In the genomic region with DNA sequence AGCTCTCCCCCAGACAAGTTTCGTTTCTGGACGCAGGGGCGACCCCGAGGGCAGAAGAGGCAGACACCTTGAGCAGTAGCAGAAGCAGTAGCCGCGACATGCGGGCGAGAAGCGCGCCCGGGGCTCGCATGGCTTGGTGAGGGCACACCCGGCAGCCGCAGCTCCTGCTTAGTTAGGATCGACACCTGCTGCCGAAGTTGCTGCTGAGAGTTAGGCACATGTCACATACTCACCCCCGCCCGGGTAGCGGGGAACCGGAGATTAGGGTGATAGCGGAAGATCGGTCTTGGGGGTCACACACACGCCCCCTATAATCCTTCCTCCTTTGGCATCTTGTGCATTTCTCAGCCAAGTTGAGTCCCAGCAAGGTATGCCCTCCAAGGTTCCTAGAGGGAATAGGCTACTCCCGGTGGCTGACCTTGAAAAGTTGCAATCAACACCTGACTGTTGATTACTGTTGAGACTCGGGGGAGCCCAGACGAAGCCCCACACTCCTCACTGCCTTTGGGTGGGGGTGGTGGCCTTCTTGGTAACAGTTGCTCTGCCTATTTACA, we compare ENCODE assay signal across 8 cellular contexts. TPM values are rescaled to one million over a fixed set of nuclear protein-coding genes. Genes with fewer than 3 reads are reported as not detected.
DNase-seq lines count a peak whose midpoint lies in the region; ATAC-seq and TF ChIP-seq lines count a peak whose summit lies in the region.

No MANE protein-coding gene starts in this region.

- no peak overlapping the region for H3K9ac ChIP-seq in Karpas-422 (ENCODE audit: low read length)

- no peak overlapping the region for H2AFZ ChIP-seq in Karpas-422 (ENCODE audit: low read length)

- ATAC-seq in GM21576 (IDR thresholded peaks at IDR 0.05; ENCODE audit: unreplicated experiment) (peak; percentile 42), body of pancreas (peak; percentile 42)

- peak; percentile 32 for DNase-seq in DMS53 treated with DMSO at 0.1 percent for 48 hours (lab: John Stamatoyannopoulos, UW; ENCODE audit: unreplicated experiment)
- DNase-seq in NCI-H2171 treated with DMSO at 0.1 percent for 48 hours (lab: John Stamatoyannopoulos, UW), result peak; percentile 55
- DNase-seq in body of pancreas, result peak; percentile 20 to 57 (median 28)
- DNase-seq in iPS-NIHi7 (ENCODE audit: extremely low spot score), result peak; percentile 38
- peak; percentile 25 to 29 for DNase-seq in stimulated activated CD4-positive, alpha-beta T cell treated with anti-CD3 and anti-CD28 coated beads, Interleukin-2, amount 100 ng/mL, for 24 hours
- DNase-seq in Karpas-422, result no peak
- no peak for DNase-seq in SHP77 treated with DMSO at 0.1 percent for 48 hours (lab: John Stamatoyannopoulos, UW)

- no peaks in the 10 kb centered on the region for H4K20me1 ChIP-seq in Karpas-422 (ENCODE audit: insufficient read depth, low read depth, low read length)

- peak overlapping the region; percentile 12 to 45 for H3K4me3 ChIP-seq in body of pancreas
- no peak overlapping the region for H3K4me3 ChIP-seq in Karpas-422 (ENCODE audit: low read length)

- TF ChIP-seq POLR2A in body of pancreas (IDR thresholded peaks at IDR 0.05), result no peak

- intact Hi-C loops in body of pancreas (cut with DNase I), result no loop called here

- H3K36me3 ChIP-seq in body of pancreas (replicated peaks in 1 of 2; ENCODE audit: insufficient read depth in 1 of 2, low read depth in 2 of 2), result no peaks in the 10 kb centered on the region
- H3K36me3 ChIP-seq in Karpas-422 (ENCODE audit: insufficient read depth, low read length), result no peaks in the 10 kb centered on the region

- no peak overlapping the region for H3K4me2 ChIP-seq in Karpas-422 (ENCODE audit: low read depth, low read length, poor library complexity, severe bottlenecking)

- H3K27me3 ChIP-seq in body of pancreas, result peaks cover 0 to 11% of the 10 kb centered on the region in 2 donors
- no peaks in the 10 kb centered on the region for H3K27me3 ChIP-seq in Karpas-422 (ENCODE audit: low read length)

- no peaks in the 10 kb centered on the region for H3K79me2 ChIP-seq in Karpas-422 (ENCODE audit: low read length)

- 0% methylated on average over 3 to 26 of the region's 26 CpGs for WGBS in body of pancreas, 2 donors

- peak overlapping the region in 3 of 4 donors; percentile 54 to 76 (median 75) for H3K27ac ChIP-seq in body of pancreas
- H3K27ac ChIP-seq in Karpas-422 (ENCODE audit: low read length), result no peak overlapping the region

- H3K9me2 ChIP-seq in Karpas-422 (replicated peaks; ENCODE audit: insufficient read depth, low read length), result no peaks in the 10 kb centered on the region

- H3K4me1 ChIP-seq in body of pancreas (peaks cover 32% of the 10 kb centered on the region), Karpas-422 (ENCODE audit: low read length) (no peaks in the 10 kb centered on the region)

- H3K9me3 ChIP-seq in body of pancreas (no peaks in the 10 kb centered on the region), Karpas-422 (ENCODE audit: low read length) (no peaks in the 10 kb centered on the region)

- TF ChIP-seq CTCF in body of pancreas (IDR thresholded peaks at IDR 0.05), result no peak

RNA-seq across cellular contexts. Expression of a gene that starts 0.7 kb away (rescaled TPM):
- total RNA-seq in body of pancreas, result 1 to 10 TPM; 2.6 to 5.7 TPM
- total RNA-seq in Karpas-422 (2014; rRNA removed; shearing (Covaris generic); ENCODE audit: low replicate concordance), result not detected in 2 replicates

Comparison
In these comparisons a context has a peak if more than half of its experiments do, and no peak if none do; other contexts are left out.
1. DNase-seq: peak in DMS53 treated with DMSO at 0.1 percent for 48 hours (single experiment), NCI-H2171 treated with DMSO at 0.1 percent for 48 hours (single experiment), body of pancreas (4 of 4), iPS-NIHi7 (single experiment) and stimulated activated CD4-positive, alpha-beta T cell treated with anti-CD3 and anti-CD28 coated beads, Interleukin-2, amount 100 ng/mL, for 24 hours (2 of 2); none in Karpas-422 (single experiment) and SHP77 treated with DMSO at 0.1 percent for 48 hours (single experiment).